2 cellular contexts compared by ENCODE assay signal in genomic region chr6:23081701-23082100, GRCh38.
A peak's percentile ranks its signal among the peaks of the same experiment; 100 is the strongest.
TF ChIP-seq lines count a peak whose summit lies in the region.

No MANE protein-coding gene starts in this region.

TF ChIP-seq in IMR-90, 13 proteins besides CTCF, POLR2A, EP300 and RAD21 (continued from another document):
- TF ChIP-seq USF2 (IDR thresholded peaks at IDR 0.05; ENCODE audit: low read depth, low read length) (no peak), MAFK (IDR thresholded peaks at IDR 0.05; ENCODE audit: low read depth, low read length) (no peak), SMC3 (IDR thresholded peaks at IDR 0.05; ENCODE audit: low read depth, low read length) (no peak), RFX5 (IDR thresholded peaks at IDR 0.05; ENCODE audit: low read depth, low read length) (no peak), CEBPB (IDR thresholded peaks at IDR 0.05; ENCODE audit: low read depth, low read length) (no peak), FOS (IDR thresholded peaks at IDR 0.05; ENCODE audit: low read depth, low read length) (no peak), ELK1 (IDR thresholded peaks at IDR 0.05; ENCODE audit: borderline replicate concordance, low read depth, low read length) (no peak), BHLHE40 (IDR thresholded peaks at IDR 0.05; ENCODE audit: low read depth, low read length) (no peak), MAZ (IDR thresholded peaks at IDR 0.05; ENCODE audit: borderline replicate concordance, low read depth, low read length) (no peak), RCOR1 (IDR thresholded peaks at IDR 0.05; ENCODE audit: insufficient replicate concordance, low read length) (no peak), NFE2L2 (IDR thresholded peaks at IDR 0.05; ENCODE audit: low read depth, low read length) (no peak)

TF ChIP-seq in K562, 482 proteins besides CTCF, POLR2A, EP300 and RAD21 (continued from another document):
- TF ChIP-seq ARID3B (CRISPR knock-in tag; IDR thresholded peaks at IDR 0.05; ENCODE audit: borderline replicate concordance) (no peak), USF2 (CRISPR knock-in tag; IDR thresholded peaks at IDR 0.05) (no peak), REST (CRISPR knock-in tag; IDR thresholded peaks at IDR 0.05; ENCODE audit: low read depth) (no peak), PTBP1 (IDR thresholded peaks at IDR 0.05; ENCODE audit: low read depth, low read length) (no peak), ZNF316 (IDR thresholded peaks at IDR 0.05) (0 out of 2 replicates have a peak, but pooled peaks have one; percentile 7), FUS (optimal IDR thresholded peaks at IDR 0.05; ENCODE audit: low read depth, low read length) (no peak), KLF6 (CRISPR knock-in tag; IDR thresholded peaks at IDR 0.05; ENCODE audit: borderline replicate concordance) (no peak), NR2C2 (CRISPR knock-in tag; IDR thresholded peaks at IDR 0.05) (no peak), NR2C2 (tag; IDR thresholded peaks at IDR 0.05) (no peak)
